Comparison of ENCODE assay signal across 10 cellular contexts in genomic region chr6:133242761-133243590, GRCh38. TPM values are rescaled to one million over a fixed set of nuclear protein-coding genes. Genes with fewer than 3 reads are reported as not detected.
A peak's percentile ranks its signal among the peaks of the same experiment; 100 is the strongest.
DNase-seq lines count a peak whose midpoint lies in the region; ATAC-seq and TF ChIP-seq lines count a peak whose summit lies in the region.
"Had no signal": no experiment of that assay in that cellular context is flagged by ENCODE, and none has a peak within 500 bp of the region (broad histone marks: within the 10 kb centered on the region; RNA-seq: fewer than 3 reads in every experiment).

No MANE protein-coding gene starts in this region.

- no peaks in the 10 kb centered on the region for H3K9me3 ChIP-seq in lower lobe of right lung
- H3K9me3 ChIP-seq in vagina, result no peaks in the 10 kb centered on the region

- no peaks in the 10 kb centered on the region for H3K36me3 Mint-ChIP-seq in activated naive CD8-positive, alpha-beta T cell treated with anti-CD3 and anti-CD28 coated beads, Interleukin-2, amount 10 ng/mL, durations not matched to agents 7 days and 5 days
- H3K36me3 Mint-ChIP-seq in activated naive CD8-positive, alpha-beta T cell treated with anti-CD3 and anti-CD28 coated beads, Interleukin-2, amount 50 U/mL, for 24 hours (ENCODE audit: low read depth), result no peaks in the 10 kb centered on the region
- H3K36me3 Mint-ChIP-seq in activated CD4-positive, alpha-beta memory T cell treated with anti-CD3 and anti-CD28 coated beads for 36 hours, result no peaks in the 10 kb centered on the region

- H3K27ac Mint-ChIP-seq in activated naive CD8-positive, alpha-beta T cell treated with anti-CD3 and anti-CD28 coated beads, Interleukin-2, amount 10 ng/mL, durations not matched to agents 7 days and 5 days, result no peak overlapping the region
- no peak overlapping the region for H3K27ac Mint-ChIP-seq in activated naive CD8-positive, alpha-beta T cell treated with anti-CD3 and anti-CD28 coated beads, Interleukin-2, amount 50 U/mL, for 24 hours
- no peak overlapping the region for H3K27ac Mint-ChIP-seq in activated CD4-positive, alpha-beta memory T cell treated with anti-CD3 and anti-CD28 coated beads for 36 hours

- CTCF ChIA-PET in activated CD4-positive, alpha-beta memory T cell treated with anti-CD3 and anti-CD28 coated beads for 36 hours (lab: Charles Lee), result no interaction called here

- POLR2A ChIA-PET in activated naive CD8-positive, alpha-beta T cell treated with anti-CD3 and anti-CD28 coated beads, Interleukin-2, amount 10 ng/mL, durations not matched to agents 7 days and 5 days (lab: Charles Lee), result no interaction called here
- POLR2A ChIA-PET in activated CD4-positive, alpha-beta memory T cell treated with anti-CD3 and anti-CD28 coated beads for 36 hours (lab: Charles Lee), result no interaction called here

- intact Hi-C loops in lower lobe of right lung (cut with DNase I), result no loop called here
- intact Hi-C loops in vagina (cut with DNase I), result no loop called here
- intact Hi-C loops in activated CD4-positive, alpha-beta memory T cell treated with anti-CD3 and anti-CD28 coated beads for 36 hours (cut with micrococcal nuclease), result no loop called here

- no peak for DNase-seq in activated naive CD8-positive, alpha-beta T cell treated with anti-CD3 and anti-CD28 coated beads, Interleukin-2, amount 10 ng/mL, durations not matched to agents 7 days and 5 days
- no peak for DNase-seq in activated naive CD8-positive, alpha-beta T cell treated with anti-CD3 and anti-CD28 coated beads, Interleukin-2, amount 50 U/mL, for 24 hours
- DNase-seq in cardiac fibroblast (ENCODE audit: low read depth in 2 of 2), result no peak
- no peak for DNase-seq in lower lobe of right lung
- no peak for DNase-seq in vagina (ENCODE audit: extremely low spot score in 2 of 2)
- DNase-seq in Ammon's horn (ENCODE audit: low spot score), result no peak
- no peak for DNase-seq in activated CD4-positive, alpha-beta memory T cell treated with anti-CD3 and anti-CD28 coated beads for 36 hours
- DNase-seq: activated effector memory CD4-positive, alpha-beta T cell treated with anti-CD3 and anti-CD28 coated beads, Interleukin-2, amount 50 U/mL, for 16 hours had no signal

- no peaks in the 10 kb centered on the region for H3K36me3 ChIP-seq in lower lobe of right lung
- H3K36me3 ChIP-seq in vagina, result no peaks in the 10 kb centered on the region

- H3K27me3 ChIP-seq in lower lobe of right lung (ENCODE audit: low read depth) (peaks cover 83% of the 10 kb centered on the region), vagina (peaks cover 6% of the 10 kb centered on the region)

- H3K4me1 Mint-ChIP-seq in activated naive CD8-positive, alpha-beta T cell treated with anti-CD3 and anti-CD28 coated beads, Interleukin-2, amount 10 ng/mL, durations not matched to agents 7 days and 5 days, result peaks cover 11% of the 10 kb centered on the region
- H3K4me1 Mint-ChIP-seq in activated naive CD8-positive, alpha-beta T cell treated with anti-CD3 and anti-CD28 coated beads, Interleukin-2, amount 50 U/mL, for 24 hours, result peaks cover 15% of the 10 kb centered on the region
- H3K4me1 Mint-ChIP-seq in activated CD4-positive, alpha-beta memory T cell treated with anti-CD3 and anti-CD28 coated beads for 36 hours (ENCODE audit: low read depth), result peaks cover 7% of the 10 kb centered on the region

- no peaks in the 10 kb centered on the region for H3K9me3 Mint-ChIP-seq in activated naive CD8-positive, alpha-beta T cell treated with anti-CD3 and anti-CD28 coated beads, Interleukin-2, amount 10 ng/mL, durations not matched to agents 7 days and 5 days
- H3K9me3 Mint-ChIP-seq in activated naive CD8-positive, alpha-beta T cell treated with anti-CD3 and anti-CD28 coated beads, Interleukin-2, amount 50 U/mL, for 24 hours, result no peaks in the 10 kb centered on the region
- no peaks in the 10 kb centered on the region for H3K9me3 Mint-ChIP-seq in activated CD4-positive, alpha-beta memory T cell treated with anti-CD3 and anti-CD28 coated beads for 36 hours

- H3K27me3 Mint-ChIP-seq in activated naive CD8-positive, alpha-beta T cell treated with anti-CD3 and anti-CD28 coated beads, Interleukin-2, amount 10 ng/mL, durations not matched to agents 7 days and 5 days, result peaks cover 69% of the 10 kb centered on the region
- H3K27me3 Mint-ChIP-seq in activated naive CD8-positive, alpha-beta T cell treated with anti-CD3 and anti-CD28 coated beads, Interleukin-2, amount 50 U/mL, for 24 hours, result peaks cover 65% of the 10 kb centered on the region
- H3K27me3 Mint-ChIP-seq in activated CD4-positive, alpha-beta memory T cell treated with anti-CD3 and anti-CD28 coated beads for 36 hours, result peaks cover 40% of the 10 kb centered on the region

- peaks cover 15% of the 10 kb centered on the region for H3K4me1 ChIP-seq in lower lobe of right lung
- H3K4me1 ChIP-seq in vagina, result peaks cover 17% of the 10 kb centered on the region

- no peak overlapping the region for H3K27ac ChIP-seq in lower lobe of right lung
- peak overlapping the region; percentile 64 for H3K27ac ChIP-seq in vagina
- H3K27ac ChIP-seq: C4-2B had no signal

- no peak for TF ChIP-seq POLR2A in vagina (IDR thresholded peaks at IDR 0.05)

- no peak for ATAC-seq in activated naive CD8-positive, alpha-beta T cell treated with anti-CD3 and anti-CD28 coated beads, Interleukin-2, amount 10 ng/mL, durations not matched to agents 7 days and 5 days (ENCODE audit: low read depth)
- no peak for ATAC-seq in activated naive CD8-positive, alpha-beta T cell treated with anti-CD3 and anti-CD28 coated beads, Interleukin-2, amount 50 U/mL, for 24 hours
- ATAC-seq in lower lobe of right lung, result peak; percentile 15 to 37
- no peak for ATAC-seq in HG02678 (IDR thresholded peaks at IDR 0.05; ENCODE audit: unreplicated experiment)

- H3K4me3 Mint-ChIP-seq in activated naive CD8-positive, alpha-beta T cell treated with anti-CD3 and anti-CD28 coated beads, Interleukin-2, amount 10 ng/mL, durations not matched to agents 7 days and 5 days, result peak overlapping the region; percentile 32
- no peak overlapping the region for H3K4me3 Mint-ChIP-seq in activated naive CD8-positive, alpha-beta T cell treated with anti-CD3 and anti-CD28 coated beads, Interleukin-2, amount 50 U/mL, for 24 hours
- H3K4me3 Mint-ChIP-seq in activated CD4-positive, alpha-beta memory T cell treated with anti-CD3 and anti-CD28 coated beads for 36 hours, result no peak overlapping the region

- H3K4me3 ChIP-seq in cardiac fibroblast (replicated peaks in 1 of 2; ENCODE audit: low read depth in 2 of 2, low read length in 2 of 2) (peak overlapping the region; percentile 42 to 51), lower lobe of right lung (peak overlapping the region; percentile 48), vagina (peak overlapping the region; percentile 36 to 44)

- no peak for TF ChIP-seq CTCF in cardiac fibroblast (IDR thresholded peaks at IDR 0.05; ENCODE audit: low read depth, low read length)
- no peak for TF ChIP-seq CTCF in lower lobe of right lung (IDR thresholded peaks at IDR 0.05)
- TF ChIP-seq CTCF in vagina (IDR thresholded peaks at IDR 0.05), result no peak

RNA-seq across cellular contexts. Expression of gene EYA4, which starts 1.8 kb away (rescaled TPM):
- not detected for total RNA-seq in activated naive CD8-positive, alpha-beta T cell treated with anti-CD3 and anti-CD28 coated beads, Interleukin-2, amount 10 ng/mL, durations not matched to agents 7 days and 5 days
- total RNA-seq in lower lobe of right lung (2.6 TPM), vagina (18.7 TPM)
- not detected for total RNA-seq in activated CD4-positive, alpha-beta memory T cell treated with anti-CD3 and anti-CD28 coated beads for 36 hours

Comparison
In these comparisons a context has a peak if more than half of its experiments do, and no peak if none do; other contexts are left out.
1. ATAC-seq: peak in lower lobe of right lung (2 of 2); none in activated naive CD8-positive, alpha-beta T cell treated with anti-CD3 and anti-CD28 coated beads, Interleukin-2, amount 10 ng/mL, durations not matched to agents 7 days and 5 days (single experiment), activated naive CD8-positive, alpha-beta T cell treated with anti-CD3 and anti-CD28 coated beads, Interleukin-2, amount 50 U/mL, for 24 hours (single experiment) and HG02678 (single experiment).
2. Peak in every context shown above with its lines, with median percentiles within 50 percentile points of each other: H3K4me3 ChIP-seq.